ENCODE assay signal across 1 cellular context in genomic region chr6:158536084-158536890, GRCh38.
A peak's percentile ranks its signal among the peaks of the same experiment; 100 is the strongest.
TF ChIP-seq lines count a peak whose summit lies in the region.

No MANE protein-coding gene starts in this region.

TF ChIP-seq in K562, 482 proteins besides CTCF, POLR2A, EP300 and RAD21 (continued from another document and continues in another):
- TF ChIP-seq SMARCA5 (IDR thresholded peaks at IDR 0.05) (no peak), CBX5 (IDR thresholded peaks at IDR 0.05; ENCODE audit: borderline replicate concordance, low read depth) (no peak), RFX7 (CRISPR knock-in tag; IDR thresholded peaks at IDR 0.05) (no peak), NR2C1 (IDR thresholded peaks at IDR 0.05) (peak; percentile 91), NR2C1 (tag; IDR thresholded peaks at IDR 0.05) (peak; percentile 90), CBFA2T3 (IDR thresholded peaks at IDR 0.05) (no peak; the same call in 1 of the 2 replicates), MITF (IDR thresholded peaks at IDR 0.05) (no peak), CBFA2T2 (conservative IDR thresholded peaks at IDR 0.05) (no peak), POLR3G (IDR thresholded peaks at IDR 0.05; ENCODE audit: extremely low read depth, insufficient read length, insufficient replicate concordance) (no peak), TBL1XR1 (IDR thresholded peaks at IDR 0.05; ENCODE audit: low read length in 2 of 2) (no peak), NFE2L1 (tag; IDR thresholded peaks at IDR 0.05; ENCODE audit: borderline replicate concordance, low read depth) (no peak), STAT5A (IDR thresholded peaks at IDR 0.05; ENCODE audit: borderline replicate concordance, low read length) (no peak), SLC30A9 (CRISPR knock-in tag; IDR thresholded peaks at IDR 0.05) (no peak), ZNF592 (IDR thresholded peaks at IDR 0.05) (no peak), ZNF717 (CRISPR knock-in tag; IDR thresholded peaks at IDR 0.05) (no peak), SMAD2 (IDR thresholded peaks at IDR 0.05; ENCODE audit: low read depth, low read length) (no peak), KAT2B (IDR thresholded peaks at IDR 0.05; ENCODE audit: low read depth, low read length) (no peak), TSHZ1 (CRISPR knock-in tag; IDR thresholded peaks at IDR 0.05) (no peak), MNT (conservative IDR thresholded peaks at IDR 0.05) (peak; percentile 26 to 61; a peak in 3 of 4 replicates), PTTG1 (tag; IDR thresholded peaks at IDR 0.05; ENCODE audit: low read depth) (no peak), MIER1 (IDR thresholded peaks at IDR 0.05; ENCODE audit: low read depth) (peak; percentile 99), KDM1A (IDR thresholded peaks at IDR 0.05) (peak; percentile 89 to 90), MTA1 (IDR thresholded peaks at IDR 0.05; ENCODE audit: borderline replicate concordance) (no peak), ETV5 (CRISPR knock-in tag; IDR thresholded peaks at IDR 0.05; ENCODE audit: low read depth) (peak; percentile 72), TGIF2 (CRISPR knock-in tag; IDR thresholded peaks at IDR 0.05) (peak; percentile 78; the same call in 1 of the 2 replicates), REST (CRISPR knock-in tag; IDR thresholded peaks at IDR 0.05; ENCODE audit: low read depth) (peak; percentile 99), ZSCAN32 (CRISPR knock-in tag; IDR thresholded peaks at IDR 0.05) (no peak), MBD1 (CRISPR knock-in tag; IDR thresholded peaks at IDR 0.05) (no peak), CCAR2 (IDR thresholded peaks at IDR 0.05; ENCODE audit: low read depth, low read length) (no peak), GATAD2B (IDR thresholded peaks at IDR 0.05; ENCODE audit: borderline replicate concordance) (peak; percentile 38; the same call in 1 of the 2 replicates), ZFP30 (CRISPR knock-in tag; IDR thresholded peaks at IDR 0.05; ENCODE audit: borderline replicate concordance) (no peak), CEBPZ (IDR thresholded peaks at IDR 0.05; ENCODE audit: borderline replicate concordance, low read depth, low read length) (no peak), ZNF740 (CRISPR knock-in tag; IDR thresholded peaks at IDR 0.05) (no peak), ZNF740 (tag; IDR thresholded peaks at IDR 0.05) (0 out of 4 replicates have a peak, but pooled peaks of 1 of the 2 experiments have one; percentile 38), ARHGAP35 (IDR thresholded peaks at IDR 0.05; ENCODE audit: partially characterized antibody) (no peak), NONO (IDR thresholded peaks at IDR 0.05; ENCODE audit: low read depth in 2 of 2, low read length in 1 of 2) (no peak), ATF3 (IDR thresholded peaks at IDR 0.05) (no peak), ATF3 (CRISPR knock-in tag; conservative IDR thresholded peaks at IDR 0.05) (no peak), CBX3 (IDR thresholded peaks at IDR 0.05; ENCODE audit: borderline replicate concordance in 1 of 2, low read length in 2 of 2) (peak in 1 of 2 experiments; percentile 82; a peak in 1 of 3 replicates)
